In genomic region chr13:52195052-52195837, GRCh38 we compare ENCODE assay signal across 8 cellular contexts. TPM values are rescaled to one million over a fixed set of nuclear protein-coding genes. Genes with fewer than 3 reads are reported as not detected.
DNase-seq lines count a peak whose midpoint lies in the region; ATAC-seq lines count a peak whose summit lies in the region.

No MANE protein-coding gene starts in this region.

- no peaks in the 10 kb centered on the region for H3K9me3 ChIP-seq in endocrine pancreas (ENCODE audit: control insufficient read depth, low read length)

- H3K4me3 ChIP-seq in endocrine pancreas (ENCODE audit: control insufficient read depth, insufficient read depth, low read length) = peak overlapping the region; percentile 97

- peak overlapping the region; percentile 82 for H3K9ac ChIP-seq in endocrine pancreas (ENCODE audit: control insufficient read depth, insufficient read depth, low read length)

- ATAC-seq in GM19468 (IDR thresholded peaks at IDR 0.05; ENCODE audit: extremely low read depth, unreplicated experiment) = peak; percentile 50

- no peaks in the 10 kb centered on the region for H3K36me3 ChIP-seq in endocrine pancreas (ENCODE audit: control insufficient read depth, insufficient read depth, low read length)

- DNase-seq in CD1c-positive myeloid dendritic cell (ENCODE audit: extremely low spot score) (peak; percentile 75), HuH-7.5 (ENCODE audit: low spot score) (peak; percentile 61), midbrain (lab: John Stamatoyannopoulos, UW) (peak; percentile 57), A172 (ENCODE audit: low spot score) (no peak)
- DNase-seq in activated CD8-positive, alpha-beta memory T cell treated with anti-CD3 and anti-CD28 coated beads for 4 hours (ENCODE audit: low read depth in 2 of 2) = peak; percentile 24 to 42
- DNase-seq in stimulated activated CD8-positive, alpha-beta memory T cell treated with anti-CD3 and anti-CD28 coated beads, Interleukin-2, amount 100 ng/mL, for 1 hour (ENCODE audit: low read depth in 2 of 2) = peak; percentile 24 to 36

- no peaks in the 10 kb centered on the region for H3K4me1 ChIP-seq in endocrine pancreas (ENCODE audit: control insufficient read depth, insufficient read depth, low read length)

- H3K27me3 ChIP-seq in endocrine pancreas (ENCODE audit: control insufficient read depth, insufficient read depth, low read length) = no peaks in the 10 kb centered on the region

RNA-seq across cellular contexts. Expression of gene NEK3, which starts 35.8 kb away (rescaled TPM):
- total RNA-seq in A172 (2014; rRNA removed; shearing (Covaris generic)) = 3.3 and 11.4 TPM in 2 replicates
